ENCODE assay signal across 20 cellular contexts in genomic region chr14:101185081-101185835, GRCh38.
DNase-seq lines count a peak whose midpoint lies in the region; ATAC-seq, FAIRE-seq and TF ChIP-seq lines count a peak whose summit lies in the region.
"Had no signal": no experiment of that assay in that cellular context is flagged by ENCODE, and none has a peak within 500 bp of the region (broad histone marks: within the 10 kb centered on the region; RNA-seq: fewer than 3 reads in every experiment).

No MANE protein-coding gene starts in this region.

- H3K27ac ChIP-seq in SK-N-SH (ENCODE audit: low read depth in 2 of 2, low read length in 1 of 2) = no peak overlapping the region
- H3K27ac ChIP-seq: 22Rv1 had no signal

- no peaks in the 10 kb centered on the region for H4K20me1 ChIP-seq in SK-N-SH (ENCODE audit: insufficient read depth)

- CTCF ChIA-PET in SK-N-SH (lab: Yijun Ruan, JAX) = no interaction called here

- POLR2A ChIA-PET in SK-N-SH (lab: Yijun Ruan, JAX) = no interaction called here

- no peaks in the 10 kb centered on the region for H3K4me1 Mint-ChIP-seq in natural killer cell
- H3K4me1 Mint-ChIP-seq: CD14-positive monocyte had no signal

- peak; percentile 7 for FAIRE-seq in bronchial epithelial cell (lab: Jason Lieb, UNC)
- FAIRE-seq: GM18507 had no signal

- no peak overlapping the region for H3K4me3 ChIP-seq in SK-N-SH (ENCODE audit: low read depth in 2 of 2, low read length in 1 of 2)
- no peak overlapping the region for H3K4me3 ChIP-seq in bronchial epithelial cell (ENCODE audit: low read depth, low read length)
- H3K4me3 ChIP-seq: HAP-1 had no signal

- H3K9me2 ChIP-seq in SK-N-SH = no peaks in the 10 kb centered on the region

- H3K9ac ChIP-seq in SK-N-SH = no peak overlapping the region

- no peak overlapping the region for H3K27ac Mint-ChIP-seq in natural killer cell
- H3K27ac Mint-ChIP-seq: CD14-positive monocyte had no signal

- no peak overlapping the region for H3K4me3 Mint-ChIP-seq in natural killer cell
- H3K4me3 Mint-ChIP-seq: CD14-positive monocyte had no signal

- H3K9me3 Mint-ChIP-seq in natural killer cell = no peaks in the 10 kb centered on the region

- no peak for TF ChIP-seq EP300 in SK-N-SH (IDR thresholded peaks at IDR 0.05; ENCODE audit: borderline replicate concordance in 1 of 2, low read depth in 1 of 2, low read length in 1 of 2)

- H3K36me3 ChIP-seq in SK-N-SH (replicated peaks in 1 of 2; ENCODE audit: control insufficient read depth in 1 of 2, insufficient read depth in 2 of 2, low read length in 1 of 2) = no peaks in the 10 kb centered on the region
- no peaks in the 10 kb centered on the region for H3K36me3 ChIP-seq in bronchial epithelial cell (ENCODE audit: control insufficient read depth, insufficient read depth, low read length)
- H3K36me3 ChIP-seq: HAP-1 had no signal

- H3K4me1 ChIP-seq in SK-N-SH (ENCODE audit: control insufficient read depth in 1 of 2, insufficient read depth in 2 of 2, low read depth in 1 of 2, low read length in 1 of 2) = peaks cover 0 to 16% of the 10 kb centered on the region in 2 experiments; a peak in 1 of 4 replicates
- H3K4me1 ChIP-seq: Caco-2, HAP-1 had no signal

- no peak for TF ChIP-seq RAD21 in SK-N-SH (IDR thresholded peaks at IDR 0.05; ENCODE audit: low read length)

- H3K36me3 Mint-ChIP-seq in natural killer cell = no peaks in the 10 kb centered on the region
- H3K36me3 Mint-ChIP-seq: CD14-positive monocyte had no signal

- no peak overlapping the region for H2AFZ ChIP-seq in SK-N-SH (ENCODE audit: low read depth)

- H3K27me3 ChIP-seq in SK-N-SH (ENCODE audit: insufficient read depth) (no peaks in the 10 kb centered on the region), bronchial epithelial cell (ENCODE audit: control insufficient read depth, insufficient read depth, low read length) (no peaks in the 10 kb centered on the region)

- TF ChIP-seq CTCF in SK-N-SH (IDR thresholded peaks at IDR 0.05) (no peak), bronchial epithelial cell (IDR thresholded peaks at IDR 0.05; ENCODE audit: insufficient read depth, low read length, severe bottlenecking) (no peak), natural killer cell (IDR thresholded peaks at IDR 0.05) (no peak), GM13977 (IDR thresholded peaks at IDR 0.05; ENCODE audit: extremely low read depth, insufficient read depth, missing control alignments) (no peak)

- H3K9me3 ChIP-seq in SK-N-SH = no peaks in the 10 kb centered on the region
- H3K9me3 ChIP-seq: Caco-2, HAP-1 had no signal

- WGBS in SK-N-SH (ENCODE audit: low lambda C conversion rate) = 44% methylated on average over 13 of the region's 15 CpGs

- no peak overlapping the region for H3K4me2 ChIP-seq in SK-N-SH

- H3F3A ChIP-seq in SK-N-SH (replicated peaks; ENCODE audit: insufficient read depth) = no peaks in the 10 kb centered on the region

- in situ Hi-C loops in GM13977 (cut with MboI; ENCODE audit: low pct_unique_long_range_greater_than_20kb, low sequenced_read_pairs, unreplicated experiment) = no loop called here

- no peaks in the 10 kb centered on the region for H3K79me2 ChIP-seq in SK-N-SH (ENCODE audit: insufficient read depth)

- intact Hi-C loops in natural killer cell (cut with micrococcal nuclease) = no loop called here

- ATAC-seq in SK-N-SH treated with all-trans-retinoic acid at 6 μM for 48 hours = no peak
- no peak for ATAC-seq in natural killer cell
- no peak for ATAC-seq in GM21529 (IDR thresholded peaks at IDR 0.05; ENCODE audit: unreplicated experiment)

- H3K27me3 Mint-ChIP-seq in natural killer cell (ENCODE audit: low read depth in 2 of 2) = peaks cover 5 to 9% of the 10 kb centered on the region in 2 donors

- DNase-seq in SK-N-SH = peak; percentile 12
- DNase-seq in bronchial epithelial cell (ENCODE audit: low read depth) = no peak
- peak; percentile 83 for DNase-seq in mesenteric fat pad (ENCODE audit: low spot score)
- DNase-seq in stimulated activated CD8-positive, alpha-beta memory T cell treated with anti-CD3 and anti-CD28 coated beads, Interleukin-4, amount 100 ng/mL, for 48 hours = peak; percentile 15
- no peak for DNase-seq in natural killer cell
- no peak for DNase-seq in GM13977 (ENCODE audit: low spot score)
- DNase-seq: Caco-2; KG1; NCI-H1092; NCI-H1694; NCI-H69; NK-92 treated with Interleukin-12 subunit alpha and Interleukin-12 subunit beta, amount 100 ng/mL, for 24 hours; OCI-M1; RPMI8226 had no signal

TF ChIP-seq in SK-N-SH, 30 proteins besides CTCF, POLR2A, EP300 and RAD21 (continues in another document):
- TF ChIP-seq FOXM1 (IDR thresholded peaks at IDR 0.05; ENCODE audit: low read depth) (no peak), GATA2 (CRISPR knock-in tag; IDR thresholded peaks at IDR 0.05) (no peak), JUND (IDR thresholded peaks at IDR 0.05) (no peak), TEAD4 (IDR thresholded peaks at IDR 0.05; ENCODE audit: borderline replicate concordance, insufficient read depth) (no peak), USF1 (IDR thresholded peaks at IDR 0.05; ENCODE audit: borderline replicate concordance, low read depth) (no peak), NRF1 (IDR thresholded peaks at IDR 0.05; ENCODE audit: low read depth, low read length) (no peak), SIN3A (IDR thresholded peaks at IDR 0.05; ENCODE audit: borderline replicate concordance, low read depth, low read length) (no peak), MAX (IDR thresholded peaks at IDR 0.05; ENCODE audit: low read depth) (no peak), NFIC (IDR thresholded peaks at IDR 0.05; ENCODE audit: borderline replicate concordance) (no peak), RFX5 (IDR thresholded peaks at IDR 0.05; ENCODE audit: low read length) (no peak), GABPA (IDR thresholded peaks at IDR 0.05; ENCODE audit: low read depth) (no peak)

TF ChIP-seq in SK-N-SH treated with all-trans-retinoic acid at 6 μM for 48 hours, 23 proteins besides CTCF, POLR2A, EP300 and RAD21 (continues in another document):
- TF ChIP-seq POU6F1 (CRISPR knock-in tag; IDR thresholded peaks at IDR 0.05; ENCODE audit: borderline replicate concordance, low read depth) = no peak
- TF ChIP-seq ZFP30 (CRISPR knock-in tag; IDR thresholded peaks at IDR 0.05) = no peak
- TF ChIP-seq ZNF70 (CRISPR knock-in tag; IDR thresholded peaks at IDR 0.05) = no peak
- TF ChIP-seq RARB (CRISPR knock-in tag; IDR thresholded peaks at IDR 0.05) = no peak
- no peak for TF ChIP-seq ZNF8 (CRISPR knock-in tag; IDR thresholded peaks at IDR 0.05)
- TF ChIP-seq GLIS3 (CRISPR knock-in tag; IDR thresholded peaks at IDR 0.05) = no peak
- TF ChIP-seq, protein P1, sequence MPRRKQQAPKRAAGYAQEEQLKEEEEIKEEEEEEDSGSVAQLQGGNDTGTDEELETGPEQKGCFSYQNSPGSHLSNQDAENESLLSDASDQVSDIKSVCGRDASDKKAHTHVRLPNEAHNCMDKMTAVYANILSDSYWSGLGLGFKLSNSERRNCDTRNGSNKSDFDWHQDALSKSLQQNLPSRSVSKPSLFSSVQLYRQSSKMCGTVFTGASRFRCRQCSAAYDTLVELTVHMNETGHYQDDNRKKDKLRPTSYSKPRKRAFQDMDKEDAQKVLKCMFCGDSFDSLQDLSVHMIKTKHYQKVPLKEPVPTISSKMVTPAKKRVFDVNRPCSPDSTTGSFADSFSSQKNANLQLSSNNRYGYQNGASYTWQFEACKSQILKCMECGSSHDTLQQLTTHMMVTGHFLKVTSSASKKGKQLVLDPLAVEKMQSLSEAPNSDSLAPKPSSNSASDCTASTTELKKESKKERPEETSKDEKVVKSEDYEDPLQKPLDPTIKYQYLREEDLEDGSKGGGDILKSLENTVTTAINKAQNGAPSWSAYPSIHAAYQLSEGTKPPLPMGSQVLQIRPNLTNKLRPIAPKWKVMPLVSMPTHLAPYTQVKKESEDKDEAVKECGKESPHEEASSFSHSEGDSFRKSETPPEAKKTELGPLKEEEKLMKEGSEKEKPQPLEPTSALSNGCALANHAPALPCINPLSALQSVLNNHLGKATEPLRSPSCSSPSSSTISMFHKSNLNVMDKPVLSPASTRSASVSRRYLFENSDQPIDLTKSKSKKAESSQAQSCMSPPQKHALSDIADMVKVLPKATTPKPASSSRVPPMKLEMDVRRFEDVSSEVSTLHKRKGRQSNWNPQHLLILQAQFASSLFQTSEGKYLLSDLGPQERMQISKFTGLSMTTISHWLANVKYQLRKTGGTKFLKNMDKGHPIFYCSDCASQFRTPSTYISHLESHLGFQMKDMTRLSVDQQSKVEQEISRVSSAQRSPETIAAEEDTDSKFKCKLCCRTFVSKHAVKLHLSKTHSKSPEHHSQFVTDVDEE (CRISPR knock-in tag; IDR thresholded peaks at IDR 0.05) = no peak
- TF ChIP-seq, protein P2, sequence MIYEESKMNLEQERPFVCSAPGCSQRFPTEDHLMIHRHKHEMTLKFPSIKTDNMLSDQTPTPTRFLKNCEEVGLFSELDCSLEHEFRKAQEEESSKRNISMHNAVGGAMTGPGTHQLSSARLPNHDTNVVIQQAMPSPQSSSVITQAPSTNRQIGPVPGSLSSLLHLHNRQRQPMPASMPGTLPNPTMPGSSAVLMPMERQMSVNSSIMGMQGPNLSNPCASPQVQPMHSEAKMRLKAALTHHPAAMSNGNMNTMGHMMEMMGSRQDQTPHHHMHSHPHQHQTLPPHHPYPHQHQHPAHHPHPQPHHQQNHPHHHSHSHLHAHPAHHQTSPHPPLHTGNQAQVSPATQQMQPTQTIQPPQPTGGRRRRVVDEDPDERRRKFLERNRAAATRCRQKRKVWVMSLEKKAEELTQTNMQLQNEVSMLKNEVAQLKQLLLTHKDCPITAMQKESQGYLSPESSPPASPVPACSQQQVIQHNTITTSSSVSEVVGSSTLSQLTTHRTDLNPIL (CRISPR knock-in tag; IDR thresholded peaks at IDR 0.05; ENCODE audit: low read depth) = no peak
- no peak for TF ChIP-seq ZFP3 (CRISPR knock-in tag; IDR thresholded peaks at IDR 0.05)
- no peak for TF ChIP-seq TCF4 (CRISPR knock-in tag; IDR thresholded peaks at IDR 0.05; ENCODE audit: borderline replicate concordance)

Comparison
In these comparisons a context has a peak if more than half of its experiments do, and no peak if none do; other contexts are left out.
1. DNase-seq: peak in SK-N-SH (single experiment), mesenteric fat pad (single experiment) and stimulated activated CD8-positive, alpha-beta memory T cell treated with anti-CD3 and anti-CD28 coated beads, Interleukin-4, amount 100 ng/mL, for 48 hours (single experiment); none in bronchial epithelial cell (single experiment), natural killer cell (single experiment) and GM13977 (single experiment).